Comparison of ENCODE assay signal across 23 cellular contexts in genomic region chr16:28061702-28062101, GRCh38. TPM values are rescaled to one million over a fixed set of nuclear protein-coding genes. Genes with fewer than 3 reads are reported as not detected.
"Had no signal": no experiment of that assay in that cellular context is flagged by ENCODE, and none has a peak within 500 bp of the region (broad histone marks: within the 10 kb centered on the region; RNA-seq: fewer than 3 reads in every experiment).

No MANE protein-coding gene starts in this region.

- H3K4me3 Mint-ChIP-seq: natural killer cell; T-helper 2 cell treated with Interferon-gamma antibody and Interleukin-4, amounts not matched to agents 5 μg/mL and 100 μg/mL, for 36 hours had no signal

- DNase-seq: activated CD4-positive, alpha-beta T cell treated with anti-CD3 and anti-CD28 coated beads, Interleukin-2, amount 50 U/mL, for 1 hour; activated CD4-positive, CD25-positive, alpha-beta regulatory T cell treated with anti-CD3 and anti-CD28 coated beads, Interleukin-2, amount 50 U/mL, for 72 hours; activated naive CD4-positive, alpha-beta T cell; activated T-cell treated with anti-CD3 and anti-CD28 coated beads, Interleukin-2, amount 50 U/mL, for 1 hour; brain microvascular endothelial cell; dermis blood vessel endothelial cell; effector memory CD4-positive, alpha-beta T cell; foreskin melanocyte; hippocampal formation; left ventricle myocardium inferior; natural killer cell; retina; stimulated activated CD4-positive, alpha-beta T cell treated with anti-CD3 and anti-CD28 coated beads, Interleukin-4, amount 100 ng/mL, for 24 hours; stimulated activated naive CD8-positive, alpha-beta T cell treated with anti-CD3 and anti-CD28 coated beads, Interleukin-15, Interleukin-2, amounts not matched to agents 100 U/mL and 50 U/mL, for 24 hours; thyroid gland had no signal

- H3K4me1 Mint-ChIP-seq: natural killer cell had no signal

- H3K27ac ChIP-seq: brain microvascular endothelial cell, left ventricle myocardium inferior, thyroid gland, VCaP had no signal

- ATAC-seq: esophagus mucosa; natural killer cell; SK-N-SH treated with all-trans-retinoic acid at 6 μM for 48 hours; stimulated activated naive CD8-positive, alpha-beta T cell treated with anti-CD3 and anti-CD28 coated beads, Interleukin-15, Interleukin-2, amounts not matched to agents 100 U/mL and 50 U/mL, for 24 hours had no signal

- FAIRE-seq: endothelial cell of umbilical vein, urothelium cell line had no signal

- H3K4me3 ChIP-seq: left ventricle myocardium inferior, thyroid gland had no signal

- H3K9me3 ChIP-seq: left ventricle myocardium inferior, thyroid gland had no signal

- H3K27me3 ChIP-seq: thyroid gland had no signal

- H3K36me3 Mint-ChIP-seq: natural killer cell had no signal

- H3K9me3 Mint-ChIP-seq: activated T-helper 2 cell treated with anti-CD3 and anti-CD28 coated beads, Interferon-gamma antibody, Interleukin-2, Interleukin-4, amounts not matched to agents 10 μg/mL and 5 μg/mL and 100 μg/mL, durations not matched to agents 14 hours and 24 hours and 36 hours; natural killer cell; T-helper 2 cell treated with Interferon-gamma antibody and Interleukin-4, amounts not matched to agents 5 μg/mL and 100 μg/mL, for 36 hours had no signal

- H3K27ac Mint-ChIP-seq: activated T-helper 2 cell treated with anti-CD3 and anti-CD28 coated beads, Interferon-gamma antibody, Interleukin-2, Interleukin-4, amounts not matched to agents 10 μg/mL and 5 μg/mL and 100 μg/mL, durations not matched to agents 14 hours and 24 hours and 36 hours; natural killer cell; T-helper 2 cell treated with Interferon-gamma antibody and Interleukin-4, amounts not matched to agents 5 μg/mL and 100 μg/mL, for 36 hours had no signal

- H3K36me3 ChIP-seq: brain microvascular endothelial cell, left ventricle myocardium inferior, thyroid gland had no signal

RNA-seq across cellular contexts. Expression of gene GSG1L, which starts 1.8 kb away (rescaled TPM):
- total RNA-seq: activated T-helper 2 cell treated with anti-CD3 and anti-CD28 coated beads, Interferon-gamma antibody, Interleukin-2, Interleukin-4, amounts not matched to agents 10 μg/mL and 5 μg/mL and 100 μg/mL, durations not matched to agents 14 hours and 24 hours and 36 hours; dermis blood vessel endothelial cell; endothelial cell of umbilical vein; esophagus mucosa; subcutaneous adipose tissue; thyroid gland had no signal
